In the genomic region with DNA sequence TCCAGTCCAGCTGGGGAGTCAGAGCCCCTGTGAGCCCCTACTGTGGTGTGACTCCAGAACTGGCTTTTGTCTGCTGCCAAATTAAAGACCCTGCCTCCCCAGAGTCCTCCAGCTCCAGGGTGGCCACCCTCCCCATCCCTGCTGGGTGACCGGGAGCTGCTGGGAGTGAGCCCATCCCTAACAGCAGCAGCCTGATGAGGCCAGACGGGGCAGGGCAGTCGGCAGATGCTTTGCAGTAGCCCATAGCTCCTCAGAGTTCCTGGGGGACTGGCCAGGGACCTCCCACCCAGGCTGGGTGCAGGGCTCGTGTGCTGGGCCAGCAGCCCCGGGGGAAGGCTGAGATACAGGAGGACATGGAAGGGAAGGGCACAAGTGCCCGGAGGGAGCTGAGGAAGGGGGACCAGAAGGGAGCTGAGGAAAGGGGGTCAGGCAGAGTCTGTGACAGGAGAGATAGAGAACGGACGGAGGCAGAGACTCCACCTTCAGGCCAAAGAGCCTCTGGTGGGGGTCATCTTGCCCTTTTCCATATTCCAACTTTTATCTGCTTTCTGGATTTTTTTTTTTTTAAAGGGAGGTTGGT, we compare ENCODE assay signal across 12 cellular contexts. TPM values are rescaled to one million over a fixed set of nuclear protein-coding genes. Genes with fewer than 3 reads are reported as not detected.
DNase-seq lines count a peak whose midpoint lies in the region; FAIRE-seq and TF ChIP-seq lines count a peak whose summit lies in the region.
"Had no signal": no experiment of that assay in that cellular context is flagged by ENCODE, and none has a peak within 500 bp of the region (broad histone marks: within the 10 kb centered on the region; RNA-seq: fewer than 3 reads in every experiment).

No MANE protein-coding gene starts in this region.

- no CpG with 5 or more reads among the region's 8 CpGs for WGBS in mesendoderm (ENCODE audit: extremely low coverage, insufficient coverage, low lambda C conversion rate)
- WGBS in thymus, result 92% methylated on average over 8 of the region's 8 CpGs

- no peaks in the 10 kb centered on the region for H3K79me1 ChIP-seq in mesendoderm (ENCODE audit: low read length)

- H3K4me3 ChIP-seq in mesendoderm (ENCODE audit: low read length) (no peak overlapping the region), thymus (ENCODE audit: low read length) (no peak overlapping the region)

- H3K27ac ChIP-seq in caudate nucleus (ENCODE audit: low read depth, low read length) (peak overlapping the region; percentile 44), mesendoderm (ENCODE audit: low read depth, low read length) (no peak overlapping the region), thymus (ENCODE audit: low read depth) (peak overlapping the region; percentile 38)

- DNase-seq in activated T-cell treated with anti-CD3 and anti-CD28 coated beads, Interleukin-2, amount 50 U/mL, for 24 hours, result no peak
- no peak for DNase-seq in activated T-cell treated with anti-CD3 and anti-CD28 coated beads, Interleukin-2, amount 50 U/mL, for 48 hours
- DNase-seq in caudate nucleus (lab: John Stamatoyannopoulos, UW) (no peak), mesendoderm (no peak), GM12892 (ENCODE audit: insufficient read length) (no peak), SW480 (ENCODE audit: low spot score) (no peak), GOT3 (lab: John Stamatoyannopoulos, UW) (no peak)
- DNase-seq: Karpas-422; stimulated activated CD4-positive, alpha-beta T cell treated with anti-CD3 and anti-CD28 coated beads, Interleukin-4, amount 100 ng/mL, for 24 hours had no signal

- no peak overlapping the region for H4K8ac ChIP-seq in mesendoderm (ENCODE audit: low read depth, low read length)

- no peak overlapping the region for H2AK5ac ChIP-seq in mesendoderm (ENCODE audit: low read length)

- no peak for TF ChIP-seq POLR2A in GM12892 (IDR thresholded peaks at IDR 0.05; ENCODE audit: low read depth, low read length)

- no peak overlapping the region for H3K27ac Mint-ChIP-seq in activated T-cell treated with anti-CD3 and anti-CD28 coated beads, Interleukin-2, amount 50 U/mL, for 24 hours

- H3K4me1 ChIP-seq in mesendoderm (ENCODE audit: control insufficient read depth, low read depth, low read length), result peaks cover 4% of the 10 kb centered on the region
- peaks cover 15% of the 10 kb centered on the region for H3K4me1 ChIP-seq in thymus (ENCODE audit: control insufficient read depth, insufficient read depth, low read length)

- no peak overlapping the region for H2BK15ac ChIP-seq in mesendoderm (replicated peaks; ENCODE audit: low read depth)

- H3K18ac ChIP-seq in mesendoderm (ENCODE audit: low read length), result no peak overlapping the region

- H3K79me2 ChIP-seq in mesendoderm (ENCODE audit: control insufficient read depth, insufficient read depth, low read length), result no peaks in the 10 kb centered on the region

- no peak overlapping the region for H4K5ac ChIP-seq in mesendoderm (ENCODE audit: low read length)

- peaks cover 38% of the 10 kb centered on the region for H3K27me3 Mint-ChIP-seq in activated T-cell treated with anti-CD3 and anti-CD28 coated beads, Interleukin-2, amount 50 U/mL, for 24 hours

- H3K9me3 Mint-ChIP-seq in activated T-cell treated with anti-CD3 and anti-CD28 coated beads, Interleukin-2, amount 50 U/mL, for 24 hours, result no peaks in the 10 kb centered on the region

- H2BK120ac ChIP-seq in mesendoderm (ENCODE audit: low read depth, low read length), result no peak overlapping the region

- H3K4ac ChIP-seq in mesendoderm (ENCODE audit: low read depth, low read length), result peak overlapping the region; percentile 25

- H3K36me3 ChIP-seq in mesendoderm (ENCODE audit: control insufficient read depth, insufficient read depth, low read length), result no peaks in the 10 kb centered on the region
- H3K36me3 ChIP-seq in thymus (ENCODE audit: control insufficient read depth, insufficient read depth), result no peaks in the 10 kb centered on the region

- peak overlapping the region; percentile 39 for H3K4me3 Mint-ChIP-seq in activated T-cell treated with anti-CD3 and anti-CD28 coated beads, Interleukin-2, amount 50 U/mL, for 24 hours

- H3K56ac ChIP-seq in mesendoderm (ENCODE audit: low read length), result peak overlapping the region; percentile 84

- no peak overlapping the region for H2BK5ac ChIP-seq in mesendoderm (ENCODE audit: low read length)

- H3K23ac ChIP-seq in mesendoderm (ENCODE audit: low read length), result no peak overlapping the region

- no peaks in the 10 kb centered on the region for H3K36me3 Mint-ChIP-seq in activated T-cell treated with anti-CD3 and anti-CD28 coated beads, Interleukin-2, amount 50 U/mL, for 24 hours (ENCODE audit: low read depth)

- H3K4me2 ChIP-seq in mesendoderm (ENCODE audit: low read length), result peak overlapping the region; percentile 75

- H3K27me3 ChIP-seq in mesendoderm (ENCODE audit: insufficient read depth, low read length, poor library complexity), result no peaks in the 10 kb centered on the region
- peaks cover 19% of the 10 kb centered on the region for H3K27me3 ChIP-seq in thymus (ENCODE audit: control insufficient read depth, insufficient read depth)

- H3K9ac ChIP-seq in mesendoderm (ENCODE audit: low read length), result peak overlapping the region; percentile 56

- no peak for FAIRE-seq in GM12892 (lab: Jason Lieb, UNC)
- FAIRE-seq: bronchial epithelial cell, GM18507 had no signal

- peaks cover 18% of the 10 kb centered on the region for H3K4me1 Mint-ChIP-seq in activated T-cell treated with anti-CD3 and anti-CD28 coated beads, Interleukin-2, amount 50 U/mL, for 24 hours (ENCODE audit: low read depth)

- no peaks in the 10 kb centered on the region for H3K9me3 ChIP-seq in thymus (ENCODE audit: control insufficient read depth)

RNA-seq across cellular contexts. Expression of a gene that starts 12.7 kb away (rescaled TPM):
- 33.9 TPM for polyA plus RNA-seq in mesendoderm (2013, experiment 1 of 2)
- polyA plus RNA-seq in mesendoderm (2013, experiment 2 of 2), result 35.9 TPM
- 22.7 TPM for polyA plus RNA-seq in thymus
- polyA plus RNA-seq in GM12892 (2012; ENCODE audit: missing spikeins), result 83.1 TPM
